In the genomic region with DNA sequence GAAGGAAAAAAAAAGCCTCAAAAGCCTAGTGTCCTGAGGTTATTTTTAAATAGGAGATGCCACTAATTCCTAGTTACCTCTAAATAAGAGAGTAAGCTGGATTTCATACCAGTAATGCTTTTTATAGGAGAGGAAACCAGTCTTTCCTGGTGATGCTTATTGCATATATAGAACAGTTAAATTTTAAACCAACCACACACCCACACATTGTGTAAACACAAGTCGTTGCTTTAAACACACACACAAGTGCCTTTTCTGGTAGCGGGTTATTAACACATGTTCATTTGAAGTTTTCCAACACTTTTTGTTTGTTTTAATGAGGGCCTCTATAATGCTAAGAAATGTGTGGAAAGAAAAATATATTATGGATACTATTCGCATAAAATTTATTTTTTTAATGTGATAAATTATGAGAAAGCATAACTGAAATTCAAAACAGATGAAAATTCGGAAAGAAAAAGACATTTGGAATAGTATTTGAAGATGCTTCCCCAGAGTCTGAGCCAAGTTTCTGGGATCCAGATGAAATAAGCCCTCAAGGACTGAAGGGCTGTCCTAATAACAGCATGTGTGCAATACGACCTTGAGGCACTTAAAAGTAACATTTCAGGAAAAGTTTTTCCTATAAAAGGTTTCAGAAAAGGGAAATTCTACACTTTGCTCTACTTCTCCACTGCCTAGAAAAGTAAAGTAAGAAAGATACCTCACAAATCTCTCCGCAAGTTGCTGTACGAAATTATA, we compare ENCODE assay signal across 8 cellular contexts. TPM values are rescaled to one million over a fixed set of nuclear protein-coding genes. Genes with fewer than 3 reads are reported as not detected.
DNase-seq lines count a peak whose midpoint lies in the region; ATAC-seq and TF ChIP-seq lines count a peak whose summit lies in the region.

No MANE protein-coding gene starts in this region.

- peaks cover 48% of the 10 kb centered on the region for H3K36me3 Mint-ChIP-seq in activated CD4-positive, alpha-beta T cell treated with anti-CD3 and anti-CD28 coated beads, Interleukin-2, amount 10 ng/mL, durations not matched to agents 7 days and 5 days (ENCODE audit: low read depth)

- intact Hi-C loops in adrenal gland (cut with DNase I) = loop anchor here in 1 of 2 donors (10.0 kb wide), 1 partner anchor 146 kb away; no protein-coding TSS in a partner anchor

- no peak for ATAC-seq in GM19351 (IDR thresholded peaks at IDR 0.05; ENCODE audit: unreplicated experiment)
- no peak for ATAC-seq in HG03457 (IDR thresholded peaks at IDR 0.05; ENCODE audit: unreplicated experiment)

- H3K4me1 ChIP-seq in adrenal gland (replicated peaks in 1 of 2) (peaks cover 23 to 45% of the 10 kb centered on the region in 2 donors), thymus (ENCODE audit: control insufficient read depth, insufficient read depth, low read length) (peaks cover 10% of the 10 kb centered on the region)

- H3K27me3 Mint-ChIP-seq in activated CD4-positive, alpha-beta T cell treated with anti-CD3 and anti-CD28 coated beads, Interleukin-2, amount 10 ng/mL, durations not matched to agents 7 days and 5 days = no peaks in the 10 kb centered on the region

- 27 to 35% (median 33%) methylated on average over 7 of the region's 7 CpGs for WGBS in adrenal gland, 4 donors
- 66% methylated on average over 7 of the region's 7 CpGs for WGBS in thymus

- H3K27ac Mint-ChIP-seq in activated CD4-positive, alpha-beta T cell treated with anti-CD3 and anti-CD28 coated beads, Interleukin-2, amount 10 ng/mL, durations not matched to agents 7 days and 5 days = peak overlapping the region; percentile 92

- H3K4me3 ChIP-seq in adrenal gland (peak overlapping the region in 3 of 4 donors; percentile 8 to 94 (median 90)), thymus (ENCODE audit: low read length) (peak overlapping the region; percentile 68)

- no peak for DNase-seq in activated CD4-positive, alpha-beta T cell treated with anti-CD3 and anti-CD28 coated beads, Interleukin-2, amount 10 ng/mL, durations not matched to agents 7 days and 5 days
- no peak for DNase-seq in activated CD4-positive, alpha-beta T cell treated with anti-CD3 and anti-CD28 coated beads for 4 hours
- DNase-seq in adrenal gland (peak in 2 of 7 donors; percentile 9 to 21), left kidney (ENCODE audit: low read depth, low spot score) (peak; percentile 9), NCI-H128 (lab: John Stamatoyannopoulos, UW; ENCODE audit: unreplicated experiment) (no peak)

- POLR2A ChIA-PET in activated CD4-positive, alpha-beta T cell treated with anti-CD3 and anti-CD28 coated beads, Interleukin-2, amount 10 ng/mL, durations not matched to agents 7 days and 5 days (lab: Charles Lee) = no interaction called here

- H3K36me3 ChIP-seq in adrenal gland (replicated peaks in 1 of 2) (peaks cover 0 to 18% of the 10 kb centered on the region in 2 donors), thymus (ENCODE audit: control insufficient read depth, insufficient read depth) (no peaks in the 10 kb centered on the region)

- TF ChIP-seq POLR2A in adrenal gland (IDR thresholded peaks at IDR 0.05) = no peak

- peak overlapping the region in 2 of 5 donors; percentile 96 for H3K27ac ChIP-seq in adrenal gland
- H3K27ac ChIP-seq in thymus (ENCODE audit: low read depth) = no peak overlapping the region

- H3K27me3 ChIP-seq in adrenal gland (no peaks in the 10 kb centered on the region), thymus (ENCODE audit: control insufficient read depth, insufficient read depth) (no peaks in the 10 kb centered on the region)

- no peaks in the 10 kb centered on the region for H3K9me3 ChIP-seq in adrenal gland (replicated peaks in 1 of 3)
- no peaks in the 10 kb centered on the region for H3K9me3 ChIP-seq in thymus (ENCODE audit: control insufficient read depth)

- H3K4me1 Mint-ChIP-seq in activated CD4-positive, alpha-beta T cell treated with anti-CD3 and anti-CD28 coated beads, Interleukin-2, amount 10 ng/mL, durations not matched to agents 7 days and 5 days = peaks cover 68% of the 10 kb centered on the region

- no peaks in the 10 kb centered on the region for H3K9me3 Mint-ChIP-seq in activated CD4-positive, alpha-beta T cell treated with anti-CD3 and anti-CD28 coated beads, Interleukin-2, amount 10 ng/mL, durations not matched to agents 7 days and 5 days

- CTCF ChIA-PET in activated CD4-positive, alpha-beta T cell treated with anti-CD3 and anti-CD28 coated beads, Interleukin-2, amount 10 ng/mL, durations not matched to agents 7 days and 5 days (lab: Charles Lee) = interaction anchor here (1.0 to 3.2 kb wide), 3 partner anchors 10 to 114 kb away, joined by 3 to 13 read pairs (median 8); no protein-coding TSS in a partner anchor

- TF ChIP-seq CTCF in adrenal gland (IDR thresholded peaks at IDR 0.05) = no peak

- H3K4me3 Mint-ChIP-seq in activated CD4-positive, alpha-beta T cell treated with anti-CD3 and anti-CD28 coated beads, Interleukin-2, amount 10 ng/mL, durations not matched to agents 7 days and 5 days = peak overlapping the region; percentile 96

RNA-seq across cellular contexts. Expression of a gene that starts 2.0 kb away (rescaled TPM):
- 10 to 100 TPM; 27.3 to 30.0 TPM for total RNA-seq in activated CD4-positive, alpha-beta T cell treated with anti-CD3 and anti-CD28 coated beads, Interleukin-2, amount 10 ng/mL, durations not matched to agents 7 days and 5 days
- total RNA-seq in adrenal gland = 10 to 100 TPM; 29.2 to 96.6 (median 69.4) TPM
- 10 to 100 TPM in 2 of 3 donors, 1 to 10 TPM in 1; 8.4 to 56.5 (median 10.9) TPM for polyA plus RNA-seq in adrenal gland
- 5.7 TPM for polyA plus RNA-seq in thymus
